1 cellular context compared by ENCODE assay signal in the genomic region with DNA sequence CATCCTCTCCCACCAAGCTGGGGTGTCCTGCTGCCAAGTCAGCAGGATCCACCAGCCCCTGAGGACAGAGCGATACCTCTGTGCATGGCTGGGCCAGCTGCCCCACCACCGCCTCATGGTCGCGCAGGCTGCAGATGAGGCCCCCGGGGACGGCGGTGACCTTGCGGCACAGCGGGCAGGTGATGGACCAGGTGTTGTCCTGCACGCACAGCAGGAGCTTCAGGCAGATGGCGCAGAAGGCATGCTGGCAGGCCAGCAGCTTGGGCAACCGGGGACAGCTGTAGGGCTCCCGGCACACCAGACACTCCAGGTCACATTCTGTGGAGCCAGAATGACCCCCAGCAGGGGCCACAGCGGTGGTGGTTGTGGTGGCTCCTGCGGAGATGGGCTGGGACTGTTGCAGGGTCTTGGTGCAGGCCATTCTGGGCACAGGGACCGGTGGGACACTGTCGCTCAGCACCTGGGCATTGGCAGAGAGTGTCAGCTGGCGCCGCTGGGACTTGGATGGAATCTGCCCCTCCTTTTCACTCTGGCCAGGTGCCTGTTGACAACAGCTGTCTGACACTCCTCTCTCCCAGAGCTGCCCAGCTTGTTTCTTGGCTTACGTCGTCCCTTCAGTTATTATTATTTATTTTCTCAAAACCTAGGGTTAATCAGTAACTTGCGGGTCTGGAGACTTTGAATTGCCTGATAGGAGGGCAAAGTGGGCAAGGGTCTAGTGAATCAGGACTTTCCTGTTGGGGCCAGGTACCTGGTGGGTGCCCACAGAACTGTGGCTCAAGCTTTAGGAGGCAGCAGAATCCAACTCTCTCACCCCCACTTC.
TF ChIP-seq lines count a peak whose summit lies in the region.

TSS of gene RNF186 (minus strand) at position 603 of the 823 bp plus-strand sequence. CDS start at position 421, 182 bp downstream.

TF ChIP-seq in HepG2, 621 proteins besides CTCF, POLR2A, EP300 and RAD21 (continued from another document and continues in another):
- TF ChIP-seq, protein P1, sequence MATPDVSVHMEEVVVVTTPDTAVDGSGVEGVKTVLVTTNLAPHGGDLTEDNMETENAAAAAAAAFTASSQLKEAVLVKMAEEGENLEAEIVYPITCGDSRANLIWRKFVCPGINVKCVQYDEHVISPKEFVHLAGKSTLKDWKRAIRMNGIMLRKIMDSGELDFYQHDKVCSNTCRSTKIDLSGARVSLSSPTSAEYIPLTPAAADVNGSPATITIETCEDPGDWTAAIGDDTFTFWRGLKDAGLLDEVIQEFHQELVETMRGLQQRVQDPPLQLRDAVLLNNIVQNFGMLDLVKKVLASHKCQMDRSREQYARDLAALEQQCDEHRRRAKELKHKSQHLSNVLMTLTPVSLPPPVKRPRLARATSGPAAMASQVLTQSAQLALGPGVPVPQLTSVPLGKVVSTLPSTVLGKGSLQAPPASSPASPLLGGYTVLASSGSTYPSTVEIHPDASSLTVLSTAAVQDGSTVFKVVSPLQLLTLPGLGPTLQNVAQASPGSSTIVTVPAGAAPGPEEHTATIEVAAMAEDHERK (CRISPR knock-in tag; IDR thresholded peaks at IDR 0.05; ENCODE audit: low read depth): no peak
- TF ChIP-seq CREBL2 (CRISPR knock-in tag; IDR thresholded peaks at IDR 0.05; ENCODE audit: borderline replicate concordance) (no peak), ZZZ3 (CRISPR knock-in tag; IDR thresholded peaks at IDR 0.05; ENCODE audit: borderline replicate concordance) (no peak), ZNF12 (CRISPR knock-in tag; IDR thresholded peaks at IDR 0.05) (no peak), HDAC6 (IDR thresholded peaks at IDR 0.05; ENCODE audit: low read depth, low read length) (no peak), FOXP1 (IDR thresholded peaks at IDR 0.05) (no peak), FOXP1 (CRISPR knock-in tag; IDR thresholded peaks at IDR 0.05) (peak; percentile 66), ZBTB1 (CRISPR knock-in tag; IDR thresholded peaks at IDR 0.05; ENCODE audit: borderline replicate concordance) (no peak), POLR2AphosphoS2 (IDR thresholded peaks at IDR 0.05; ENCODE audit: low read depth, low read length) (no peak), ARID2 (CRISPR knock-in tag; IDR thresholded peaks at IDR 0.05; ENCODE audit: borderline replicate concordance) (no peak), NR1H2 (CRISPR knock-in tag; IDR thresholded peaks at IDR 0.05; ENCODE audit: borderline replicate concordance, low read depth) (no peak), NR3C1 (CRISPR knock-in tag; IDR thresholded peaks at IDR 0.05) (no peak), ZNF503 (CRISPR knock-in tag; IDR thresholded peaks at IDR 0.05) (no peak), FOXA3 (CRISPR knock-in tag; IDR thresholded peaks at IDR 0.05) (peak; percentile 60), HNRNPL (IDR thresholded peaks at IDR 0.05; ENCODE audit: low read depth, low read length) (peak; percentile 70; the same call in 1 of the 2 replicates), ZNF275 (CRISPR knock-in tag; IDR thresholded peaks at IDR 0.05; ENCODE audit: borderline replicate concordance) (no peak), CREM (IDR thresholded peaks at IDR 0.05) (no peak), CREM (CRISPR knock-in tag; IDR thresholded peaks at IDR 0.05) (no peak), ZFP37 (CRISPR knock-in tag; IDR thresholded peaks at IDR 0.05; ENCODE audit: borderline replicate concordance) (no peak), ZNF7 (CRISPR knock-in tag; IDR thresholded peaks at IDR 0.05) (no peak), SAP130 (CRISPR knock-in tag; IDR thresholded peaks at IDR 0.05; ENCODE audit: low read depth) (peak; percentile 59; the same call in 1 of the 2 replicates), ZNF414 (CRISPR knock-in tag; IDR thresholded peaks at IDR 0.05) (0 out of 2 replicates have a peak, but pooled peaks have one; percentile 16), SOX13 (IDR thresholded peaks at IDR 0.05) (no peak), SOX13 (CRISPR knock-in tag; conservative IDR thresholded peaks at IDR 0.05 in 1 of 2, IDR thresholded peaks at IDR 0.05 in 1 of 2) (peak in 1 of 2 experiments; percentile 28; a peak in 1 of 4 replicates), FLYWCH1 (CRISPR knock-in tag; IDR thresholded peaks at IDR 0.05) (no peak), ZFP36 (IDR thresholded peaks at IDR 0.05; ENCODE audit: borderline replicate concordance, low read depth, low read length, partially characterized antibody) (no peak), ZEB1 (IDR thresholded peaks at IDR 0.05; ENCODE audit: insufficient replicate concordance, low read depth) (peak; percentile 39), ZBTB33 (CRISPR knock-in tag; IDR thresholded peaks at IDR 0.05) (0 out of 2 replicates have a peak, but pooled peaks have one; percentile 7), KLF16 (CRISPR knock-in tag; IDR thresholded peaks at IDR 0.05) (no peak), ZNF432 (CRISPR knock-in tag; IDR thresholded peaks at IDR 0.05; ENCODE audit: borderline replicate concordance) (no peak)
- TF ChIP-seq, protein P2, sequence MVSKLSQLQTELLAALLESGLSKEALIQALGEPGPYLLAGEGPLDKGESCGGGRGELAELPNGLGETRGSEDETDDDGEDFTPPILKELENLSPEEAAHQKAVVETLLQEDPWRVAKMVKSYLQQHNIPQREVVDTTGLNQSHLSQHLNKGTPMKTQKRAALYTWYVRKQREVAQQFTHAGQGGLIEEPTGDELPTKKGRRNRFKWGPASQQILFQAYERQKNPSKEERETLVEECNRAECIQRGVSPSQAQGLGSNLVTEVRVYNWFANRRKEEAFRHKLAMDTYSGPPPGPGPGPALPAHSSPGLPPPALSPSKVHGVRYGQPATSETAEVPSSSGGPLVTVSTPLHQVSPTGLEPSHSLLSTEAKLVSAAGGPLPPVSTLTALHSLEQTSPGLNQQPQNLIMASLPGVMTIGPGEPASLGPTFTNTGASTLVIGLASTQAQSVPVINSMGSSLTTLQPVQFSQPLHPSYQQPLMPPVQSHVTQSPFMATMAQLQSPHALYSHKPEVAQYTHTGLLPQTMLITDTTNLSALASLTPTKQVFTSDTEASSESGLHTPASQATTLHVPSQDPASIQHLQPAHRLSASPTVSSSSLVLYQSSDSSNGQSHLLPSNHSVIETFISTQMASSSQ (IDR thresholded peaks at IDR 0.05; ENCODE audit: low read depth): peak; percentile 73
- TF ChIP-seq, protein P2 (CRISPR knock-in tag; IDR thresholded peaks at IDR 0.05; ENCODE audit: borderline replicate concordance): no peak
- TF ChIP-seq, protein P3, sequence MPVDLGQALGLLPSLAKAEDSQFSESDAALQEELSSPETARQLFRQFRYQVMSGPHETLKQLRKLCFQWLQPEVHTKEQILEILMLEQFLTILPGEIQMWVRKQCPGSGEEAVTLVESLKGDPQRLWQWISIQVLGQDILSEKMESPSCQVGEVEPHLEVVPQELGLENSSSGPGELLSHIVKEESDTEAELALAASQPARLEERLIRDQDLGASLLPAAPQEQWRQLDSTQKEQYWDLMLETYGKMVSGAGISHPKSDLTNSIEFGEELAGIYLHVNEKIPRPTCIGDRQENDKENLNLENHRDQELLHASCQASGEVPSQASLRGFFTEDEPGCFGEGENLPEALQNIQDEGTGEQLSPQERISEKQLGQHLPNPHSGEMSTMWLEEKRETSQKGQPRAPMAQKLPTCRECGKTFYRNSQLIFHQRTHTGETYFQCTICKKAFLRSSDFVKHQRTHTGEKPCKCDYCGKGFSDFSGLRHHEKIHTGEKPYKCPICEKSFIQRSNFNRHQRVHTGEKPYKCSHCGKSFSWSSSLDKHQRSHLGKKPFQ (CRISPR knock-in tag; IDR thresholded peaks at IDR 0.05; ENCODE audit: insufficient replicate concordance): peak; percentile 35
- TF ChIP-seq, protein P4, sequence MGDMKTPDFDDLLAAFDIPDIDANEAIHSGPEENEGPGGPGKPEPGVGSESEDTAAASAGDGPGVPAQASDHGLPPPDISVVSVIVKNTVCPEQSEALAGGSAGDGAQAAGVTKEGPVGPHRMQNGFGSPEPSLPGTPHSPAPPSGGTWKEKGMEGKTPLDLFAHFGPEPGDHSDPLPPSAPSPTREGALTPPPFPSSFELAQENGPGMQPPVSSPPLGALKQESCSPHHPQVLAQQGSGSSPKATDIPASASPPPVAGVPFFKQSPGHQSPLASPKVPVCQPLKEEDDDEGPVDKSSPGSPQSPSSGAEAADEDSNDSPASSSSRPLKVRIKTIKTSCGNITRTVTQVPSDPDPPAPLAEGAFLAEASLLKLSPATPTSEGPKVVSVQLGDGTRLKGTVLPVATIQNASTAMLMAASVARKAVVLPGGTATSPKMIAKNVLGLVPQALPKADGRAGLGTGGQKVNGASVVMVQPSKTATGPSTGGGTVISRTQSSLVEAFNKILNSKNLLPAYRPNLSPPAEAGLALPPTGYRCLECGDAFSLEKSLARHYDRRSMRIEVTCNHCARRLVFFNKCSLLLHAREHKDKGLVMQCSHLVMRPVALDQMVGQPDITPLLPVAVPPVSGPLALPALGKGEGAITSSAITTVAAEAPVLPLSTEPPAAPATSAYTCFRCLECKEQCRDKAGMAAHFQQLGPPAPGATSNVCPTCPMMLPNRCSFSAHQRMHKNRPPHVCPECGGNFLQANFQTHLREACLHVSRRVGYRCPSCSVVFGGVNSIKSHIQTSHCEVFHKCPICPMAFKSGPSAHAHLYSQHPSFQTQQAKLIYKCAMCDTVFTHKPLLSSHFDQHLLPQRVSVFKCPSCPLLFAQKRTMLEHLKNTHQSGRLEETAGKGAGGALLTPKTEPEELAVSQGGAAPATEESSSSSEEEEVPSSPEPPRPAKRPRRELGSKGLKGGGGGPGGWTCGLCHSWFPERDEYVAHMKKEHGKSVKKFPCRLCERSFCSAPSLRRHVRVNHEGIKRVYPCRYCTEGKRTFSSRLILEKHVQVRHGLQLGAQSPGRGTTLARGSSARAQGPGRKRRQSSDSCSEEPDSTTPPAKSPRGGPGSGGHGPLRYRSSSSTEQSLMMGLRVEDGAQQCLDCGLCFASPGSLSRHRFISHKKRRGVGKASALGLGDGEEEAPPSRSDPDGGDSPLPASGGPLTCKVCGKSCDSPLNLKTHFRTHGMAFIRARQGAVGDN (CRISPR knock-in tag; IDR thresholded peaks at IDR 0.05): peak; percentile 37
